19 cellular contexts compared by ENCODE assay signal in the genomic region with DNA sequence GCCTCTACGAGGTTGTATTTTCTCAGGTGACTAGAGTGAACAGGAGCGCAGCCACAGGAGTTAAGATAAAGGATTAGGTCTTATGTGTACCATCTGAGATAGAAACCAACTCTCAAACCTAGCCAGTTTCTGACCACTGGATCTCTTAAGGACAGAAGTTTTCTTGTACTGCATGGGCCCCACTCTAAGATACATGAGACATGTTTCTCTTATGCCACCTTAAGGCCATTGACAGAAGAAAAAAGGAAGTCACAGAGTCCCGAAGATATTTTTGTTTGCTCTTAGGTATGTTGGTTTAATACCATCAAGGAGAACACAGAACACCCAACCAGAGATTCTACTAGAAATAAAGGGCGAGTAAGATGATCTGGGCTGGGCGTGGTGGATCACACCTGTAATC.
DNase-seq lines count a peak whose midpoint lies in the region; ATAC-seq, FAIRE-seq and TF ChIP-seq lines count a peak whose summit lies in the region.
"Had no signal": no experiment of that assay in that cellular context is flagged by ENCODE, and none has a peak within 500 bp of the region (broad histone marks: within the 10 kb centered on the region; RNA-seq: fewer than 3 reads in every experiment).

No MANE protein-coding gene starts in this region.

- H3K9ac ChIP-seq in HCT116 (ENCODE audit: low read length) (no peak overlapping the region), OCI-LY1 (ENCODE audit: low read length) (no peak overlapping the region)

- no peak overlapping the region for H3K4me3 Mint-ChIP-seq in activated naive CD8-positive, alpha-beta T cell treated with anti-CD3 and anti-CD28 coated beads for 36 hours
- H3K4me3 Mint-ChIP-seq: activated CD4-positive, alpha-beta T cell treated with anti-CD3 and anti-CD28 coated beads, Interleukin-2, amount 10 ng/mL, durations not matched to agents 7 days and 5 days; activated naive CD8-positive, alpha-beta T cell treated with anti-CD3 and anti-CD28 coated beads, Interleukin-2, amount 10 ng/mL, durations not matched to agents 7 days and 5 days had no signal

- POLR2A ChIA-PET in HCT116 (lab: Charles Lee): no interaction called here

- no peak overlapping the region for H3K27ac ChIP-seq in HCT116 (ENCODE audit: low read depth, low read length)
- no peak overlapping the region for H3K27ac ChIP-seq in OCI-LY1 (ENCODE audit: low read depth, low read length, poor library complexity, severe bottlenecking)

- H3K27me3 Mint-ChIP-seq in activated naive CD8-positive, alpha-beta T cell treated with anti-CD3 and anti-CD28 coated beads for 36 hours: no peaks in the 10 kb centered on the region
- H3K27me3 Mint-ChIP-seq: activated CD4-positive, alpha-beta T cell treated with anti-CD3 and anti-CD28 coated beads, Interleukin-2, amount 10 ng/mL, durations not matched to agents 7 days and 5 days had no signal

- H3K4me2 ChIP-seq in HCT116 (ENCODE audit: low read length) (no peak overlapping the region), OCI-LY1 (ENCODE audit: low read length) (no peak overlapping the region)

- peaks cover 0 to 4% of the 10 kb centered on the region in 2 experiments; a peak in 2 of 4 replicates for H3K4me1 ChIP-seq in HCT116 (ENCODE audit: control insufficient read depth in 1 of 2, insufficient read depth in 2 of 2, low read length in 2 of 2)
- H3K4me1 ChIP-seq in OCI-LY1 (ENCODE audit: insufficient read depth, low read length, severe bottlenecking): no peaks in the 10 kb centered on the region

- H3K36me3 ChIP-seq in HCT116 (ENCODE audit: control insufficient read depth in 1 of 2, insufficient read depth in 2 of 2, low read length in 2 of 2): no peaks in the 10 kb centered on the region
- H3K36me3 ChIP-seq in OCI-LY1 (ENCODE audit: insufficient read depth, low read length): no peaks in the 10 kb centered on the region

- no peak overlapping the region for H3K27ac Mint-ChIP-seq in activated naive CD8-positive, alpha-beta T cell treated with anti-CD3 and anti-CD28 coated beads for 36 hours
- H3K27ac Mint-ChIP-seq: activated CD4-positive, alpha-beta T cell treated with anti-CD3 and anti-CD28 coated beads, Interleukin-2, amount 10 ng/mL, durations not matched to agents 7 days and 5 days; activated naive CD8-positive, alpha-beta T cell treated with anti-CD3 and anti-CD28 coated beads, Interleukin-2, amount 10 ng/mL, durations not matched to agents 7 days and 5 days; activated T-helper 2 cell treated with anti-CD3 and anti-CD28 coated beads, Interferon-gamma antibody, Interleukin-2, Interleukin-4, amounts not matched to agents 10 μg/mL and 5 μg/mL and 100 μg/mL, durations not matched to agents 14 hours and 24 hours and 36 hours had no signal

- H3K9me3 Mint-ChIP-seq in activated naive CD8-positive, alpha-beta T cell treated with anti-CD3 and anti-CD28 coated beads for 36 hours: peaks cover 9% of the 10 kb centered on the region
- H3K9me3 Mint-ChIP-seq: activated CD4-positive, alpha-beta T cell treated with anti-CD3 and anti-CD28 coated beads, Interleukin-2, amount 10 ng/mL, durations not matched to agents 7 days and 5 days; activated naive CD8-positive, alpha-beta T cell treated with anti-CD3 and anti-CD28 coated beads, Interleukin-2, amount 10 ng/mL, durations not matched to agents 7 days and 5 days; activated T-helper 2 cell treated with anti-CD3 and anti-CD28 coated beads, Interferon-gamma antibody, Interleukin-2, Interleukin-4, amounts not matched to agents 10 μg/mL and 5 μg/mL and 100 μg/mL, durations not matched to agents 14 hours and 24 hours and 36 hours had no signal

- RAD21 ChIA-PET in HCT116 (lab: Charles Lee; ENCODE audit: low non-redundant PET in 1 of 2, low total read pairs in 2 of 2, uncharacterized antibody in 2 of 2, unreplicated experiment in 2 of 2): no interaction called here

- no peak for FAIRE-seq in D721Med (lab: Jason Lieb, UNC)

- intact Hi-C loops in HCT116 (cut with micrococcal nuclease): no loop called here

- H3K36me3 Mint-ChIP-seq in activated naive CD8-positive, alpha-beta T cell treated with anti-CD3 and anti-CD28 coated beads for 36 hours: peaks cover 3% of the 10 kb centered on the region
- H3K36me3 Mint-ChIP-seq: activated naive CD8-positive, alpha-beta T cell treated with anti-CD3 and anti-CD28 coated beads, Interleukin-2, amount 10 ng/mL, durations not matched to agents 7 days and 5 days had no signal

- no peaks in the 10 kb centered on the region for H3K79me2 ChIP-seq in HCT116 (ENCODE audit: insufficient read depth, low read length)
- H3K79me2 ChIP-seq in OCI-LY1 (ENCODE audit: insufficient read depth, low read length): no peaks in the 10 kb centered on the region

- peak; percentile 15; the same call in 1 of the 2 replicates for TF ChIP-seq RAD21 in HCT116 (IDR thresholded peaks at IDR 0.05; ENCODE audit: low read depth)

- ATAC-seq in HCT116: no peak

- H3K9me2 ChIP-seq in HCT116 (ENCODE audit: insufficient read depth) (no peaks in the 10 kb centered on the region), OCI-LY1 (ENCODE audit: low read depth, low read length) (no peaks in the 10 kb centered on the region)

- no peaks in the 10 kb centered on the region for H3F3A ChIP-seq in OCI-LY1 (ENCODE audit: insufficient read depth, low read length)

- CTCF ChIA-PET in HCT116 (lab: Charles Lee): no interaction called here

- TF ChIP-seq CTCF in D721Med (IDR thresholded peaks at IDR 0.05; ENCODE audit: insufficient read depth, missing control alignments): peak; percentile 0
- TF ChIP-seq CTCF in HCT116 (IDR thresholded peaks at IDR 0.05 in 2 of 3, conservative IDR thresholded peaks at IDR 0.05 in 1 of 3; ENCODE audit: borderline replicate concordance in 1 of 3, insufficient read depth in 1 of 3, low read depth in 2 of 3, low read length in 2 of 3): no peak
- peak; percentile 15; the same call in 1 of the 2 replicates for TF ChIP-seq CTCF in OCI-LY1 (IDR thresholded peaks at IDR 0.05; ENCODE audit: low read length)

- DNase-seq in D721Med (ENCODE audit: insufficient read length, low spot score): no peak
- DNase-seq in HCT116 (ENCODE audit: low read depth, low spot score): no peak
- peak; percentile 43 for DNase-seq in germinal center (ENCODE audit: low spot score)
- no peak for DNase-seq in iPS-NIHi7 (ENCODE audit: extremely low spot score)
- no peak for DNase-seq in activated naive CD8-positive, alpha-beta T cell treated with anti-CD3 and anti-CD28 coated beads for 36 hours
- DNase-seq in SKM-1 treated with dmso at 0.1 percent for 144 hours (lab: John Stamatoyannopoulos, UW; ENCODE audit: unreplicated experiment): no peak
- no peak for DNase-seq in COLO829 (ENCODE audit: low spot score)
- DNase-seq: ACHN; activated CD4-positive, alpha-beta T cell treated with anti-CD3 and anti-CD28 coated beads, Interleukin-2, amount 10 ng/mL, durations not matched to agents 7 days and 5 days; activated CD8-positive, alpha-beta memory T cell treated with anti-CD3 and anti-CD28 coated beads, Interleukin-2, amount 50 U/mL, for 4 hours; activated naive CD8-positive, alpha-beta T cell treated with anti-CD3 and anti-CD28 coated beads, Interleukin-2, amount 10 ng/mL, durations not matched to agents 7 days and 5 days; C1 segment of cervical spinal cord; erythroblast; foreskin fibroblast; NCI-H1436 treated with DMSO at 0.1 percent for 48 hours; NCI-H524; T-helper 2 cell had no signal

- no peak for TF ChIP-seq POLR2A in HCT116 (IDR thresholded peaks at IDR 0.05; ENCODE audit: borderline replicate concordance, extremely low read depth, insufficient read depth, insufficient read length)

- BruUV-seq in HCT116 (replicated peaks; lab: Mats Ljungman, UMichigan): no TSS peak

- peaks cover 18% of the 10 kb centered on the region for H3K27me3 ChIP-seq in HCT116 (ENCODE audit: insufficient read depth, low read length)
- H3K27me3 ChIP-seq in OCI-LY1 (ENCODE audit: insufficient read depth, low read length): no peaks in the 10 kb centered on the region

- H4K20me1 ChIP-seq in HCT116 (ENCODE audit: insufficient read depth) (no peaks in the 10 kb centered on the region), OCI-LY1 (ENCODE audit: insufficient read depth, low read length) (no peaks in the 10 kb centered on the region)

- peaks cover 3% of the 10 kb centered on the region for H3K4me1 Mint-ChIP-seq in activated naive CD8-positive, alpha-beta T cell treated with anti-CD3 and anti-CD28 coated beads for 36 hours

- H3K9me3 ChIP-seq in HCT116 (ENCODE audit: control insufficient read depth in 1 of 2, insufficient read depth in 1 of 2, low read depth in 1 of 2, low read length in 2 of 2) (no peaks in the 10 kb centered on the region; a peak in 1 of 4 replicates), OCI-LY1 (ENCODE audit: low read length) (no peaks in the 10 kb centered on the region)

- no peak overlapping the region for H3K4me3 ChIP-seq in HCT116 (replicated peaks in 1 of 2; ENCODE audit: low read depth in 1 of 2, low read length in 2 of 2)
- H3K4me3 ChIP-seq in OCI-LY1 (ENCODE audit: low read depth, low read length, poor library complexity, severe bottlenecking): no peak overlapping the region

- no peak overlapping the region for H2AFZ ChIP-seq in HCT116 (ENCODE audit: low read depth, low read length, poor library complexity, severe bottlenecking)
- H2AFZ ChIP-seq in OCI-LY1 (ENCODE audit: low read length): no peak overlapping the region

TF ChIP-seq in HCT116, 20 proteins besides CTCF, POLR2A, EP300 and RAD21 (continues in another document):
- TF ChIP-seq TCF7L2 (IDR thresholded peaks at IDR 0.05; ENCODE audit: borderline replicate concordance, extremely low read depth, insufficient read depth, insufficient read length) (no peak), ZFX (IDR thresholded peaks at IDR 0.05) (no peak), SP1 (IDR thresholded peaks at IDR 0.05; ENCODE audit: low read depth) (no peak), CBX3 (IDR thresholded peaks at IDR 0.05; ENCODE audit: low read depth) (no peak), CEBPB (IDR thresholded peaks at IDR 0.05; ENCODE audit: low read depth) (no peak), JUND (IDR thresholded peaks at IDR 0.05) (no peak), EGR1 (IDR thresholded peaks at IDR 0.05; ENCODE audit: low read depth) (no peak), YY1 (IDR thresholded peaks at IDR 0.05; ENCODE audit: extremely low read depth, insufficient replicate concordance, low read depth, low read length) (no peak), EZH2phosphoT487 (IDR thresholded peaks at IDR 0.05; ENCODE audit: borderline replicate concordance) (no peak), FOSL1 (IDR thresholded peaks at IDR 0.05; ENCODE audit: low read depth) (no peak)
- TF ChIP-seq, protein P1, sequence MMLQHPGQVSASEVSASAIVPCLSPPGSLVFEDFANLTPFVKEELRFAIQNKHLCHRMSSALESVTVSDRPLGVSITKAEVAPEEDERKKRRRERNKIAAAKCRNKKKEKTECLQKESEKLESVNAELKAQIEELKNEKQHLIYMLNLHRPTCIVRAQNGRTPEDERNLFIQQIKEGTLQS (IDR thresholded peaks at IDR 0.05): no peak

Comparison
In these comparisons a context has a peak if more than half of its experiments do, and no peak if none do; other contexts are left out.
1. CTCF ChIP-seq: peak in D721Med (single experiment) and OCI-LY1 (single experiment); none in HCT116 (0 of 3).